ENCODE assay signal across 9 cellular contexts in genomic region chr2:135819211-135819610, GRCh38. TPM values are rescaled to one million over a fixed set of nuclear protein-coding genes. Genes with fewer than 3 reads are reported as not detected.
DNase-seq lines count a peak whose midpoint lies in the region; ATAC-seq and TF ChIP-seq lines count a peak whose summit lies in the region.
"Had no signal": no experiment of that assay in that cellular context is flagged by ENCODE, and none has a peak within 500 bp of the region (broad histone marks: within the 10 kb centered on the region; RNA-seq: fewer than 3 reads in every experiment).

No MANE protein-coding gene starts in this region.

- H3K4me3 ChIP-seq in Panc1 (ENCODE audit: low read depth in 2 of 2, low read length in 2 of 2) = no peak overlapping the region
- H3K4me3 ChIP-seq in colonic mucosa = no peak overlapping the region

- H3K27ac ChIP-seq in Panc1 (ENCODE audit: low read length) (no peak overlapping the region), colonic mucosa (no peak overlapping the region)

- peak; percentile 32 for DNase-seq in SKM-1 treated with dmso at 0.1 percent for 144 hours (lab: John Stamatoyannopoulos, UW; ENCODE audit: unreplicated experiment)
- no peak for DNase-seq in SKM-1 (lab: John Stamatoyannopoulos, UW; ENCODE audit: unreplicated experiment)
- no peak for DNase-seq in Panc1 (ENCODE audit: low read depth, low spot score)
- DNase-seq in colonic mucosa = no peak
- DNase-seq in stimulated activated effector memory CD8-positive, alpha-beta T cell treated with anti-CD3 and anti-CD28 coated beads, Interleukin-12 subunit alpha, Interleukin-12 subunit beta, amount 100 ng/mL, for 72 hours (ENCODE audit: low spot score in 2 of 2) = peak; percentile 18 to 68

- POLR2A ChIA-PET in Panc1 (lab: Charles Lee) = interaction anchor here (0.5 kb wide), 1 partner anchor 78 kb away, joined by 12 read pairs; no protein-coding TSS in a partner anchor

- H3K9me3 ChIP-seq in Panc1 (ENCODE audit: control insufficient read depth, insufficient read depth, low read depth, low read length) (no peaks in the 10 kb centered on the region), colonic mucosa (no peaks in the 10 kb centered on the region)

- H3K9me3 Mint-ChIP-seq in stimulated activated effector memory CD8-positive, alpha-beta T cell treated with anti-CD3 and anti-CD28 coated beads, Interleukin-12 subunit alpha, Interleukin-12 subunit beta, amount 100 ng/mL, for 72 hours = peaks cover 6% of the 10 kb centered on the region

- H3K36me3 ChIP-seq in Panc1 (ENCODE audit: control insufficient read depth, insufficient read depth, low read length) = no peaks in the 10 kb centered on the region
- H3K36me3 ChIP-seq in colonic mucosa = no peaks in the 10 kb centered on the region

- intact Hi-C loops in Panc1 (cut with micrococcal nuclease; ENCODE audit: unreplicated experiment) = loop anchor here (10.0 kb wide), 1 partner anchor 556 kb away; no protein-coding TSS in a partner anchor
- intact Hi-C loops in colonic mucosa (cut with DNase I) = no loop called here

- TF ChIP-seq CTCF in Panc1 (IDR thresholded peaks at IDR 0.05) (peak; percentile 77), colonic mucosa (IDR thresholded peaks at IDR 0.05) (peak; percentile 20)

- peaks cover 43% of the 10 kb centered on the region for H3K4me1 Mint-ChIP-seq in stimulated activated effector memory CD8-positive, alpha-beta T cell treated with anti-CD3 and anti-CD28 coated beads, Interleukin-12 subunit alpha, Interleukin-12 subunit beta, amount 100 ng/mL, for 72 hours
- H3K4me1 Mint-ChIP-seq: nephron had no signal

- in situ Hi-C loops in Panc1 (cut with HindIII; ENCODE audit: low pct_unique_long_range_greater_than_20kb, low sequenced_read_pairs) = no loop called here

- no TSS peak for BruUV-seq in Panc1 (replicated peaks; lab: Mats Ljungman, UMichigan)

- H3K4me1 ChIP-seq in Panc1 (ENCODE audit: control insufficient read depth, insufficient read depth, low read length) = no peaks in the 10 kb centered on the region
- H3K4me1 ChIP-seq in colonic mucosa = no peaks in the 10 kb centered on the region

- peak overlapping the region; percentile 60 for H3K27ac Mint-ChIP-seq in stimulated activated effector memory CD8-positive, alpha-beta T cell treated with anti-CD3 and anti-CD28 coated beads, Interleukin-12 subunit alpha, Interleukin-12 subunit beta, amount 100 ng/mL, for 72 hours
- H3K27ac Mint-ChIP-seq: nephron had no signal

- H3K4me3 Mint-ChIP-seq in stimulated activated effector memory CD8-positive, alpha-beta T cell treated with anti-CD3 and anti-CD28 coated beads, Interleukin-12 subunit alpha, Interleukin-12 subunit beta, amount 100 ng/mL, for 72 hours = peak overlapping the region; percentile 52
- H3K4me3 Mint-ChIP-seq: nephron had no signal

- H3K27me3 ChIP-seq in Panc1 (ENCODE audit: control insufficient read depth, insufficient read depth, low read length) (0 out of 2 replicates have a peak, but pooled peaks cover under 1% of the 10 kb centered on the region), colonic mucosa (no peaks in the 10 kb centered on the region)

- CTCF ChIA-PET in Panc1 (lab: Charles Lee) = no interaction called here

- no peaks in the 10 kb centered on the region for H3K36me3 Mint-ChIP-seq in stimulated activated effector memory CD8-positive, alpha-beta T cell treated with anti-CD3 and anti-CD28 coated beads, Interleukin-12 subunit alpha, Interleukin-12 subunit beta, amount 100 ng/mL, for 72 hours

- peak; percentile 81 for ATAC-seq in Panc1
- ATAC-seq in stimulated activated effector memory CD8-positive, alpha-beta T cell treated with anti-CD3 and anti-CD28 coated beads, Interleukin-12 subunit alpha, Interleukin-12 subunit beta, amount 100 ng/mL, for 72 hours = peak; percentile 45
- ATAC-seq in HG03565 (IDR thresholded peaks at IDR 0.05; ENCODE audit: unreplicated experiment) = no peak
- no peak for ATAC-seq in HG02623 (IDR thresholded peaks at IDR 0.05; ENCODE audit: unreplicated experiment)
- ATAC-seq in GM18858 (IDR thresholded peaks at IDR 0.05; ENCODE audit: unreplicated experiment) = no peak

- no peak overlapping the region for H3K9ac ChIP-seq in colonic mucosa (ENCODE audit: low read depth in 2 of 2, low read length in 2 of 2)

RNA-seq across cellular contexts. Expression of gene LCT, which starts 17.8 kb away (rescaled TPM):
- not detected for total RNA-seq in Panc1 (2021; ENCODE audit: unreplicated experiment)
- polyA plus RNA-seq in Panc1 (2012; ENCODE audit: insufficient read length) = not detected
- total RNA-seq in colonic mucosa = under 1 TPM; 0.08 to 0.12 TPM

RNA-seq across cellular contexts. Expression of gene MCM6, which starts 57.0 kb away (rescaled TPM):
- total RNA-seq in Panc1 (2021; ENCODE audit: unreplicated experiment) = 54.3 TPM
- 31.8 TPM for polyA plus RNA-seq in Panc1 (2012; ENCODE audit: insufficient read length)
- 10 to 100 TPM; 14.2 to 57.7 TPM for total RNA-seq in colonic mucosa

Comparison
In these comparisons a context has a peak if more than half of its experiments do, and no peak if none do; other contexts are left out.
1. DNase-seq: peak in SKM-1 treated with dmso at 0.1 percent for 144 hours (single experiment) and stimulated activated effector memory CD8-positive, alpha-beta T cell treated with anti-CD3 and anti-CD28 coated beads, Interleukin-12 subunit alpha, Interleukin-12 subunit beta, amount 100 ng/mL, for 72 hours (2 of 2); none in SKM-1 (single experiment), Panc1 (single experiment) and colonic mucosa (single experiment).
2. ATAC-seq: peak in Panc1 (single experiment) and stimulated activated effector memory CD8-positive, alpha-beta T cell treated with anti-CD3 and anti-CD28 coated beads, Interleukin-12 subunit alpha, Interleukin-12 subunit beta, amount 100 ng/mL, for 72 hours (single experiment); none in HG03565 (single experiment), HG02623 (single experiment) and GM18858 (single experiment).